In the genomic region with DNA sequence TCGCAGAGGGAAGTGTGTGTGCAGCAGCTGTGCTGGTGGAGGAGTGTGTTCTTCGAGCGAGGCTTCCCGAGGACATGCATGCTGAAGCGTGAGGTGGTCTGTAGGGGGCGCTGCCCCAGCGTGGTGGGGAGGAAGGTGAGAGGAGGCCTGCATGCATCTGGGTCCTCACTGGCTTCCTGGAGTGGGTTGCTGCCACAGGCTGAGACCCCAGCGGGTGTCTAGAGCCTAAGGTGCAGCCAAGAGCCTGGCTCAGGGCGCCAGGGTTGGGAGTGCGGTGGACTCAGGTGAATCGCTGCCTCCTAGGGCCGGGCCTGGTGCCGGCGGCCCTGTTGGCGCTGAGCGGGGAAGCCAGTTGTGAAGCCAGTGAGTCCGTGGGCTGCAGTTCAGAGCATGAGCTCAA, we compare ENCODE assay signal across 9 cellular contexts. TPM values are rescaled to one million over a fixed set of nuclear protein-coding genes. Genes with fewer than 3 reads are reported as not detected.
DNase-seq lines count a peak whose midpoint lies in the region; ATAC-seq, FAIRE-seq and TF ChIP-seq lines count a peak whose summit lies in the region.
"Had no signal": no experiment of that assay in that cellular context is flagged by ENCODE, and none has a peak within 500 bp of the region (broad histone marks: within the 10 kb centered on the region; RNA-seq: fewer than 3 reads in every experiment).

No MANE protein-coding gene starts in this region.

- no peak overlapping the region for H3K4me3 ChIP-seq in A549
- no peak overlapping the region for H3K4me3 ChIP-seq in HEK293 (ENCODE audit: low read depth, low read length)
- H3K4me3 ChIP-seq in cardiac fibroblast (replicated peaks in 1 of 2; ENCODE audit: low read depth in 2 of 2, low read length in 2 of 2) = no peak overlapping the region
- H3K4me3 ChIP-seq in vagina = no peak overlapping the region
- H3K4me3 ChIP-seq: heart left ventricle had no signal

- FAIRE-seq in A549 (lab: Jason Lieb, UNC) = no peak
- FAIRE-seq: small intestine had no signal

- H3K4me2 ChIP-seq in A549 = no peak overlapping the region

- H3K27me3 ChIP-seq in vagina = no peaks in the 10 kb centered on the region
- H3K27me3 ChIP-seq: heart left ventricle had no signal

- H3K4me1 ChIP-seq in A549 = no peaks in the 10 kb centered on the region
- no peaks in the 10 kb centered on the region for H3K4me1 ChIP-seq in HEK293 (ENCODE audit: control insufficient read depth, insufficient read depth, low read length)
- no peaks in the 10 kb centered on the region for H3K4me1 ChIP-seq in vagina
- H3K4me1 ChIP-seq: heart left ventricle had no signal

- POLR2A ChIA-PET in A549 (lab: Yijun Ruan, JAX) = interaction anchor here (0.6 to 1.2 kb wide), 2 partner anchors 67 to 165 kb away, joined by 3 to 5 read pairs; no protein-coding TSS in a partner anchor
- POLR2A ChIA-PET in HEK293 (lab: Yijun Ruan, JAX) = interaction anchor here (0.7 to 1.2 kb wide), 2 partner anchors 13 to 203 kb away, joined by 5 read pairs; partner anchors contain the start of gene FUS

- DNase-seq in A549 (ENCODE audit: low read depth in 1 of 2, low spot score in 1 of 2) = peak in 1 of 2 experiments; percentile 52
- DNase-seq in cardiac fibroblast (ENCODE audit: low read depth in 2 of 2) = peak in 1 of 2 donors; percentile 27
- DNase-seq in vagina (ENCODE audit: extremely low spot score in 2 of 2) = no peak
- no peak for DNase-seq in omental fat pad (ENCODE audit: low spot score)
- DNase-seq: heart left ventricle, NCI-H446 treated with DMSO at 0.1 percent for 48 hours, small intestine had no signal

- no peak overlapping the region for H3K27ac ChIP-seq in A549
- H3K27ac ChIP-seq in HEK293 (ENCODE audit: extremely low read depth, low read depth, low read length) = no peak overlapping the region
- H3K27ac ChIP-seq in vagina = no peak overlapping the region
- H3K27ac ChIP-seq: heart left ventricle had no signal

- WGBS in A549 (ENCODE audit: missing lambda C conversion rate) = 81% methylated on average over 17 of the region's 17 CpGs

- intact Hi-C loops in vagina (cut with DNase I) = no loop called here

- H3K36me3 ChIP-seq in HEK293 (ENCODE audit: control insufficient read depth in 2 of 2, insufficient read depth in 1 of 2, low read length in 2 of 2) (peaks cover 38 to 100% of the 10 kb centered on the region in 2 experiments; a peak in 2 of 3 replicates), vagina (peaks cover 0 to 82% of the 10 kb centered on the region in 2 donors)

- no peak for TF ChIP-seq RAD21 in A549 (conservative IDR thresholded peaks at IDR 0.05 in 1 of 2, IDR thresholded peaks at IDR 0.05 in 1 of 2)

- TF ChIP-seq EP300 in A549 (IDR thresholded peaks at IDR 0.05) = no peak

- ATAC-seq in A549 (peak; percentile 26 to 64; a peak in 3 of 6 replicates), omental fat pad (ENCODE audit: low FRiP score) (no peak), HG03139 (IDR thresholded peaks at IDR 0.05; ENCODE audit: unreplicated experiment) (no peak)
- ATAC-seq: heart left ventricle had no signal

- no peaks in the 10 kb centered on the region for H3K9me3 ChIP-seq in A549
- no peaks in the 10 kb centered on the region for H3K9me3 ChIP-seq in HEK293 (ENCODE audit: control insufficient read depth, insufficient read depth, low read depth, low read length)
- no peaks in the 10 kb centered on the region for H3K9me3 ChIP-seq in vagina
- H3K9me3 ChIP-seq: heart left ventricle had no signal

- TF ChIP-seq POLR2A in A549 (IDR thresholded peaks at IDR 0.05; ENCODE audit: low read length) = no peak
- TF ChIP-seq POLR2A in vagina (IDR thresholded peaks at IDR 0.05) = no peak

- CTCF ChIA-PET in A549 (lab: Yijun Ruan, JAX) = interaction anchor here (0.6 to 2.3 kb wide), 12 partner anchors 8 to 478 kb away, joined by 3 to 11 read pairs (median 4); no protein-coding TSS in a partner anchor
- CTCF ChIA-PET in HEK293 (lab: Yijun Ruan, JAX) = interaction anchor here (0.6 to 1.5 kb wide), 6 partner anchors 21 to 1170 kb away, joined by 3 to 5 read pairs (median 3); no protein-coding TSS in a partner anchor

- TF ChIP-seq CTCF in A549 (IDR thresholded peaks at IDR 0.05) = peak; percentile 14; the same call in 1 of the 3 replicates
- peak; percentile 73 for TF ChIP-seq CTCF in HEK293 (tag by site-specific recombination; IDR thresholded peaks at IDR 0.05)
- peak; percentile 34 for TF ChIP-seq CTCF in cardiac fibroblast (IDR thresholded peaks at IDR 0.05; ENCODE audit: low read depth, low read length)
- no peak for TF ChIP-seq CTCF in vagina (IDR thresholded peaks at IDR 0.05)
- no peak for TF ChIP-seq CTCF in omental fat pad (IDR thresholded peaks at IDR 0.05)

TF ChIP-seq in A549, 52 proteins besides CTCF, POLR2A, EP300 and RAD21 (continues in another document):
- no peak for TF ChIP-seq JUN (IDR thresholded peaks at IDR 0.05)
- TF ChIP-seq NFE2L2 (conservative IDR thresholded peaks at IDR 0.05; ENCODE audit: low read length) = no peak
- TF ChIP-seq CHD4 (IDR thresholded peaks at IDR 0.05; ENCODE audit: borderline replicate concordance) = no peak
- TF ChIP-seq POLR2AphosphoS2 (conservative IDR thresholded peaks at IDR 0.05; ENCODE audit: low read length) = no peak
- no peak for TF ChIP-seq CBX2 (IDR thresholded peaks at IDR 0.05; ENCODE audit: borderline replicate concordance, low read depth)
- no peak for TF ChIP-seq MYC (IDR thresholded peaks at IDR 0.05; ENCODE audit: borderline replicate concordance, low read length)
- no peak for TF ChIP-seq RNF2 (IDR thresholded peaks at IDR 0.05; ENCODE audit: borderline replicate concordance, low read depth)
- TF ChIP-seq, protein P1, sequence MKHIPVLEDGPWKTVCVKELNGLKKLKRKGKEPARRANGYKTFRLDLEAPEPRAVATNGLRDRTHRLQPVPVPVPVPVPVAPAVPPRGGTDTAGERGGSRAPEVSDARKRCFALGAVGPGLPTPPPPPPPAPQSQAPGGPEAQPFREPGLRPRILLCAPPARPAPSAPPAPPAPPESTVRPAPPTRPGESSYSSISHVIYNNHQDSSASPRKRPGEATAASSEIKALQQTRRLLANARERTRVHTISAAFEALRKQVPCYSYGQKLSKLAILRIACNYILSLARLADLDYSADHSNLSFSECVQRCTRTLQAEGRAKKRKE (CRISPR knock-in tag; IDR thresholded peaks at IDR 0.05; ENCODE audit: low read depth) = no peak

TF ChIP-seq in HEK293, 187 proteins besides CTCF, POLR2A, EP300 and RAD21 (continues in another document):
- TF ChIP-seq ZNF416 (tag by site-specific recombination; IDR thresholded peaks at IDR 0.05) = no peak
- no peak for TF ChIP-seq ZNF623 (tag by site-specific recombination; IDR thresholded peaks at IDR 0.05)
- 0 out of 2 replicates have a peak, but pooled peaks have one; percentile 11 for TF ChIP-seq ZIC2 (tag by site-specific recombination; IDR thresholded peaks at IDR 0.05)
- TF ChIP-seq, protein P2, sequence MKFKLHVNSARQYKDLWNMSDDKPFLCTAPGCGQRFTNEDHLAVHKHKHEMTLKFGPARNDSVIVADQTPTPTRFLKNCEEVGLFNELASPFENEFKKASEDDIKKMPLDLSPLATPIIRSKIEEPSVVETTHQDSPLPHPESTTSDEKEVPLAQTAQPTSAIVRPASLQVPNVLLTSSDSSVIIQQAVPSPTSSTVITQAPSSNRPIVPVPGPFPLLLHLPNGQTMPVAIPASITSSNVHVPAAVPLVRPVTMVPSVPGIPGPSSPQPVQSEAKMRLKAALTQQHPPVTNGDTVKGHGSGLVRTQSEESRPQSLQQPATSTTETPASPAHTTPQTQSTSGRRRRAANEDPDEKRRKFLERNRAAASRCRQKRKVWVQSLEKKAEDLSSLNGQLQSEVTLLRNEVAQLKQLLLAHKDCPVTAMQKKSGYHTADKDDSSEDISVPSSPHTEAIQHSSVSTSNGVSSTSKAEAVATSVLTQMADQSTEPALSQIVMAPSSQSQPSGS (tag by site-specific recombination; IDR thresholded peaks at IDR 0.05; ENCODE audit: low read depth) = no peak

RNA-seq across cellular contexts. Expression of gene HSD3B7, which starts 7.5 kb away (rescaled TPM):
- polyA plus RNA-seq in A549 (2011; rRNA removed) = 10.5 and 15.2 TPM in 2 replicates
- polyA plus RNA-seq in A549 (2012; cell fraction: cytosol; rRNA removed) = 11.1 and 16.1 TPM in 2 replicates
- 24.6 and 27.6 TPM in 2 replicates for polyA plus RNA-seq in A549 (2012; cell fraction: nucleus; rRNA removed)
- polyA plus RNA-seq in A549 (2017; fragmentation: RNase III; extraction: RNeasy Plus Mini Kit Qiagen cat#74134 plus additional on column Dnase treatment) = 17.3 to 20.1 TPM (median 19.7 TPM) in 3 replicates
- polyA minus RNA-seq in A549 (2011; rRNA and poly(A)+ RNA removed) = 11.4 and 13.6 TPM in 2 replicates
- 14.5 TPM for total RNA-seq in vagina
- total RNA-seq in omental fat pad = 10 to 100 TPM; 23.2 to 45.3 (median 33.0) TPM

RNA-seq across cellular contexts. Expression of gene SETD1A, which starts 19.9 kb away (rescaled TPM):
- polyA plus RNA-seq in A549 (2011; rRNA removed) (2.0 and 3.8 TPM in 2 replicates), A549 (2017; fragmentation: RNase III; extraction: RNeasy Plus Mini Kit Qiagen cat#74134 plus additional on column Dnase treatment) (15.7 to 22.6 TPM (median 21.2 TPM) in 3 replicates)
- 8.7 and 11.2 TPM in 2 replicates for polyA plus RNA-seq in A549 (2012; cell fraction: cytosol; rRNA removed)
- 30.5 and 31.9 TPM in 2 replicates for polyA plus RNA-seq in A549 (2012; cell fraction: nucleus; rRNA removed)
- polyA minus RNA-seq in A549 (2011; rRNA and poly(A)+ RNA removed) = 3.9 and 7.0 TPM in 2 replicates
- total RNA-seq in vagina (10.6 TPM), omental fat pad (10 to 100 TPM in 2 of 4 donors, 1 to 10 TPM in 2; 5.3 to 13.6 (median 9.2) TPM)

RNA-seq across cellular contexts. Expression of gene ORAI3, which starts 28.6 kb away (rescaled TPM):
- polyA plus RNA-seq in A549 (2011; rRNA removed) (14.1 and 17.3 TPM in 2 replicates), A549 (2017; fragmentation: RNase III; extraction: RNeasy Plus Mini Kit Qiagen cat#74134 plus additional on column Dnase treatment) (7.1 to 11.8 TPM (median 10.5 TPM) in 3 replicates)
- 5.9 and 10.3 TPM in 2 replicates for polyA plus RNA-seq in A549 (2012; cell fraction: cytosol; rRNA removed)
- polyA plus RNA-seq in A549 (2012; cell fraction: nucleus; rRNA removed) = 10.8 and 11.6 TPM in 2 replicates
- polyA minus RNA-seq in A549 (2011; rRNA and poly(A)+ RNA removed) = 11.0 and 13.8 TPM in 2 replicates
- total RNA-seq in vagina (27.0 TPM), omental fat pad (10 to 100 TPM; 15.5 to 42.6 (median 33.9) TPM)

RNA-seq across cellular contexts. Expression of gene STX1B, which starts 32.9 kb away (rescaled TPM):
- polyA plus RNA-seq in A549 (2011; rRNA removed) (2.6 and 2.7 TPM in 2 replicates), A549 (2017; fragmentation: RNase III; extraction: RNeasy Plus Mini Kit Qiagen cat#74134 plus additional on column Dnase treatment) (2.4 to 4.4 TPM (median 2.8 TPM) in 3 replicates)
- polyA plus RNA-seq in A549 (2012; cell fraction: cytosol; rRNA removed) = 2.4 and 2.5 TPM in 2 replicates
- 14.1 and 14.8 TPM in 2 replicates for polyA plus RNA-seq in A549 (2012; cell fraction: nucleus; rRNA removed)
- 7.2 and 9.9 TPM in 2 replicates for polyA minus RNA-seq in A549 (2011; rRNA and poly(A)+ RNA removed)
- total RNA-seq in vagina (4.7 TPM), omental fat pad (1 to 10 TPM in 2 of 4 donors, under 1 TPM in 2; 0.47 to 1.9 (median 1.0) TPM)

RNA-seq across cellular contexts. Expression of gene FBXL19, which starts 54.1 kb away (rescaled TPM):
- polyA plus RNA-seq in A549 (2011; rRNA removed) = 5.6 and 7.0 TPM in 2 replicates
- 11.4 and 17.1 TPM in 2 replicates for polyA plus RNA-seq in A549 (2012; cell fraction: cytosol; rRNA removed)
- 29.7 and 38.9 TPM in 2 replicates for polyA plus RNA-seq in A549 (2012; cell fraction: nucleus; rRNA removed)
- 15.5 to 21.5 TPM (median 18.3 TPM) in 3 replicates for polyA plus RNA-seq in A549 (2017; fragmentation: RNase III; extraction: RNeasy Plus Mini Kit Qiagen cat#74134 plus additional on column Dnase treatment)
- 6.8 and 9.4 TPM in 2 replicates for polyA minus RNA-seq in A549 (2011; rRNA and poly(A)+ RNA removed)
- 21.4 TPM for total RNA-seq in vagina
- 1 to 10 TPM; 4.7 to 9.1 (median 6.9) TPM for total RNA-seq in omental fat pad

Comparison
In these comparisons a context has a peak if more than half of its experiments do, and no peak if none do; other contexts are left out.
1. ATAC-seq: peak in A549 (2 of 2); none in omental fat pad (single experiment) and HG03139 (single experiment).
2. CTCF ChIP-seq: peak in A549 (single experiment), HEK293 (single experiment) and cardiac fibroblast (single experiment); none in vagina (0 of 3) and omental fat pad (0 of 3).
3. Of the 5 proteins assayed by ChIP-seq in both HEK293 and A549: peak only in HEK293: none; only in A549: none; in both: CTCF; in neither: 4.